ENCODE assay signal across 15 cellular contexts in the genomic region with DNA sequence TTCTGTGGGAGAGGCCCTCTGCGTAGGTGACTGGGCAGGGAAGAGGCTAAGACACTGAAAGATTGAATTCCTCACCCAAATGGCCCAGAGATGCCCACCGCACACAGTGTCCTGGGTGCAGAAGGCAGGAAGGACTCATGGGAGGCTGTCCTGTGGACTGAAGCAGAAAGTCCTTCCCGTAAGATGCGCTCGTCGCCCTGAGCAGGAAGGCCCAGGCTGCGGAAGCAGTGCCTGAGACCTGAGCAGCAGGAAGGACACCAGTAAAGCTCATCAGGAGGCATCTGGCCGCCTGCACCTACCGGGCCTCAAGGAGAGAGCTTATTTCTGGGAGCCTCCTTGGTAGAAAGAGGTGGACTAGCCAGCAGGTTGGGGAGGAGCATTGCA. TPM values are rescaled to one million over a fixed set of nuclear protein-coding genes. Genes with fewer than 3 reads are reported as not detected.
A peak's percentile ranks its signal among the peaks of the same experiment; 100 is the strongest.
DNase-seq lines count a peak whose midpoint lies in the region; ATAC-seq and TF ChIP-seq lines count a peak whose summit lies in the region.
"Had no signal": no experiment of that assay in that cellular context is flagged by ENCODE, and none has a peak within 500 bp of the region (broad histone marks: within the 10 kb centered on the region; RNA-seq: fewer than 3 reads in every experiment).

No MANE protein-coding gene starts in this region.

- no peaks in the 10 kb centered on the region for H3K79me1 ChIP-seq in IMR-90 (ENCODE audit: low read depth in 1 of 2, low read length in 2 of 2)

- intact Hi-C loops in Caco-2 (cut with micrococcal nuclease; ENCODE audit: unreplicated experiment) = no loop called here
- intact Hi-C loops in IMR-90 (cut with micrococcal nuclease) = no loop called here

- H3K4me3 ChIP-seq in Caco-2 (ENCODE audit: low read depth, low read length) (no peak overlapping the region), IMR-90 (ENCODE audit: insufficient read depth, low read depth, low read length) (no peak overlapping the region)

- no peaks in the 10 kb centered on the region for H3K36me3 ChIP-seq in Caco-2 (ENCODE audit: control insufficient read depth, insufficient read depth, low read length)
- no peaks in the 10 kb centered on the region for H3K36me3 ChIP-seq in IMR-90 (ENCODE audit: control insufficient read depth, insufficient read depth, low read length)

- DNase-seq in Caco-2 (no peak), IMR-90 (no peak), epidermal melanocyte (ENCODE audit: insufficient read length, low spot score) (peak; percentile 4), osteocyte (ENCODE audit: extremely low spot score, unreplicated experiment) (peak; percentile 62), OCI-M2 (lab: John Stamatoyannopoulos, UW; ENCODE audit: unreplicated experiment) (no peak), GOT3 (lab: John Stamatoyannopoulos, UW) (no peak)
- DNase-seq: ACHN; CD4-positive, CD25-positive, alpha-beta regulatory T cell; DMS79 treated with DMSO at 0.1 percent for 48 hours; NCI-H187 treated with DMSO at 0.1 percent for 48 hours; NCI-H2171; NCI-H446 treated with DMSO at 0.1 percent for 48 hours; NCI-H748 treated with DMSO at 0.1 percent for 48 hours; SHP77 treated with DMSO at 0.1 percent for 48 hours had no signal

- H3K27ac ChIP-seq in IMR-90 (ENCODE audit: insufficient read depth, low read length) = no peak overlapping the region

- H3K4ac ChIP-seq in IMR-90 (ENCODE audit: low read depth, low read length) = no peak overlapping the region

- H3K56ac ChIP-seq in IMR-90 (ENCODE audit: extremely low read depth, insufficient read depth, low read length) = no peak overlapping the region

- H3K4me1 ChIP-seq in Caco-2 = peaks cover 25% of the 10 kb centered on the region
- H3K4me1 ChIP-seq in IMR-90 (ENCODE audit: control insufficient read depth, insufficient read depth, low read length) = peaks cover 3% of the 10 kb centered on the region; the same call in 1 of the 2 replicates

- no peak overlapping the region for H3K18ac ChIP-seq in IMR-90 (ENCODE audit: low read depth, low read length)

- H3K27me3 Mint-ChIP-seq in Caco-2 (ENCODE audit: insufficient read depth, unreplicated experiment) (no peaks in the 10 kb centered on the region), osteocyte (ENCODE audit: unreplicated experiment) (peaks cover 4% of the 10 kb centered on the region)

- ATAC-seq in IMR-90 (ENCODE audit: low read depth) = no peak
- no peak for ATAC-seq in HG03139 (IDR thresholded peaks at IDR 0.05; ENCODE audit: unreplicated experiment)

- no peak overlapping the region for H2AK9ac ChIP-seq in IMR-90 (replicated peaks; ENCODE audit: low read depth, low read length, poor library complexity)

- no peak overlapping the region for H3K14ac ChIP-seq in IMR-90 (replicated peaks; ENCODE audit: low read depth, low read length)

- POLR2A ChIA-PET in Caco-2 (lab: Charles Lee) = no interaction called here
- POLR2A ChIA-PET in IMR-90 (lab: Charles Lee; ENCODE audit: unreplicated experiment) = no interaction called here

- CTCF ChIA-PET in Caco-2 (lab: Charles Lee) = no interaction called here
- CTCF ChIA-PET in IMR-90 (lab: Yijun Ruan, JAX) = no interaction called here

- H4K5ac ChIP-seq in IMR-90 (ENCODE audit: low read depth, low read length) = no peak overlapping the region

- 100% methylated on average over 1 of the region's 9 CpGs; no CpG with 5 or more reads in 1 of the 2 experiments for WGBS in IMR-90 (ENCODE audit: extremely low coverage in 2 of 2, insufficient read length in 1 of 2), 2 experiments

- H3K27me3 ChIP-seq in Caco-2 (replicated peaks; ENCODE audit: control insufficient read depth, insufficient read depth, low read length) = no peaks in the 10 kb centered on the region
- H3K27me3 ChIP-seq in IMR-90 (ENCODE audit: control insufficient read depth, insufficient read depth, low read length) = peaks cover 32% of the 10 kb centered on the region

- H2AK5ac ChIP-seq in IMR-90 (ENCODE audit: low read depth, low read length) = no peak overlapping the region

- no peak overlapping the region for H2BK5ac ChIP-seq in IMR-90 (ENCODE audit: low read depth, low read length, poor library complexity, severe bottlenecking)

- H3K9ac ChIP-seq in IMR-90 (ENCODE audit: low read depth, low read length) = no peak overlapping the region

- H2BK15ac ChIP-seq in IMR-90 (ENCODE audit: low read depth, low read length) = no peak overlapping the region

- no peak overlapping the region for H2BK20ac ChIP-seq in IMR-90 (ENCODE audit: low read depth, low read length)

- no peak overlapping the region for H3K4me2 ChIP-seq in IMR-90 (ENCODE audit: low read depth, low read length)

- no peak for TF ChIP-seq CTCF in Caco-2 (IDR thresholded peaks at IDR 0.05; ENCODE audit: insufficient read depth in 1 of 2, low read depth in 1 of 2, low read length in 1 of 2, severe bottlenecking in 1 of 2, unreplicated experiment in 1 of 2)
- no peak for TF ChIP-seq CTCF in IMR-90 (conservative IDR thresholded peaks at IDR 0.05; ENCODE audit: low read depth, low read length)
- no peak for TF ChIP-seq CTCF in osteocyte (IDR thresholded peaks at IDR 0.05)

- in situ Hi-C loops in IMR-90 (cut with MboI; ENCODE audit: low sequenced_read_pairs) = no loop called here

- H3K4me1 Mint-ChIP-seq in Caco-2 (ENCODE audit: low read depth, unreplicated experiment) = peaks cover 7% of the 10 kb centered on the region
- peaks cover 9% of the 10 kb centered on the region for H3K4me1 Mint-ChIP-seq in osteocyte (ENCODE audit: unreplicated experiment)

- peak overlapping the region; percentile 41 for H2AFZ ChIP-seq in IMR-90 (replicated peaks; ENCODE audit: low read length, poor library complexity)

- H4K91ac ChIP-seq in IMR-90 (ENCODE audit: insufficient read depth, low read depth, low read length) = no peak overlapping the region

- H3K4me3 Mint-ChIP-seq in Caco-2 (ENCODE audit: unreplicated experiment) = no peak overlapping the region
- no peak overlapping the region for H3K4me3 Mint-ChIP-seq in osteocyte (ENCODE audit: unreplicated experiment)
- H3K4me3 Mint-ChIP-seq: CD4-positive, CD25-positive, alpha-beta regulatory T cell had no signal

- dilution Hi-C loops in IMR-90 (cut with HindIII; ENCODE audit: low sequenced_read_pairs, unreplicated experiment) = no loop called here

- H3K23ac ChIP-seq in IMR-90 (ENCODE audit: low read depth, low read length) = no peak overlapping the region

- no peak overlapping the region for H4K8ac ChIP-seq in IMR-90 (ENCODE audit: low read depth in 2 of 2, low read length in 2 of 2)

- H3K27ac Mint-ChIP-seq in Caco-2 (ENCODE audit: unreplicated experiment) (peak overlapping the region; percentile 44), osteocyte (ENCODE audit: unreplicated experiment) (no peak overlapping the region)
- H3K27ac Mint-ChIP-seq: CD4-positive, CD25-positive, alpha-beta regulatory T cell had no signal

- no peaks in the 10 kb centered on the region for H3K9me3 ChIP-seq in Caco-2
- no peaks in the 10 kb centered on the region for H3K9me3 ChIP-seq in IMR-90 (ENCODE audit: control insufficient read depth, insufficient read depth, low read length)

- no peak for TF ChIP-seq RAD21 in IMR-90 (IDR thresholded peaks at IDR 0.05; ENCODE audit: low read length)

- no peak for TF ChIP-seq POLR2A in IMR-90 (IDR thresholded peaks at IDR 0.05; ENCODE audit: low read depth, low read length)

- H3K9me1 ChIP-seq in IMR-90 (ENCODE audit: insufficient read depth, low read length) = no peaks in the 10 kb centered on the region

- no TSS peak for BruUV-seq in Caco-2 (replicated peaks; lab: Mats Ljungman, UMichigan)
- BruUV-seq in IMR-90 (replicated peaks; lab: Mats Ljungman, UMichigan) = no TSS peak

- no peaks in the 10 kb centered on the region for H4K20me1 ChIP-seq in IMR-90 (ENCODE audit: insufficient read depth, low read length)

- no peak overlapping the region for H2BK120ac ChIP-seq in IMR-90 (ENCODE audit: low read depth, low read length)

- H3K36me3 Mint-ChIP-seq in Caco-2 (ENCODE audit: insufficient read depth, unreplicated experiment) (no peaks in the 10 kb centered on the region), osteocyte (ENCODE audit: unreplicated experiment) (no peaks in the 10 kb centered on the region)
- H3K36me3 Mint-ChIP-seq: CD4-positive, CD25-positive, alpha-beta regulatory T cell had no signal

- no peaks in the 10 kb centered on the region for H3K9me3 Mint-ChIP-seq in Caco-2 (ENCODE audit: unreplicated experiment)
- no peaks in the 10 kb centered on the region for H3K9me3 Mint-ChIP-seq in osteocyte (ENCODE audit: unreplicated experiment)
- H3K9me3 Mint-ChIP-seq: CD4-positive, CD25-positive, alpha-beta regulatory T cell had no signal

TF ChIP-seq in IMR-90, 13 proteins besides CTCF, POLR2A, EP300 and RAD21 (continues in another document):
- TF ChIP-seq RCOR1 (IDR thresholded peaks at IDR 0.05; ENCODE audit: insufficient replicate concordance, low read length) (no peak), BHLHE40 (IDR thresholded peaks at IDR 0.05; ENCODE audit: low read depth, low read length) (no peak), FOS (IDR thresholded peaks at IDR 0.05; ENCODE audit: low read depth, low read length) (no peak), ELK1 (IDR thresholded peaks at IDR 0.05; ENCODE audit: borderline replicate concordance, low read depth, low read length) (no peak), NFE2L2 (IDR thresholded peaks at IDR 0.05; ENCODE audit: low read depth, low read length) (no peak), MAFK (IDR thresholded peaks at IDR 0.05; ENCODE audit: low read depth, low read length) (no peak), SMC3 (IDR thresholded peaks at IDR 0.05; ENCODE audit: low read depth, low read length) (no peak), CHD1 (IDR thresholded peaks at IDR 0.05; ENCODE audit: low read depth, low read length) (no peak)

RNA-seq across cellular contexts. Expression of gene PAK6, which starts 3.3 kb away (rescaled TPM):
- total RNA-seq in Caco-2 (2022) = 19.9 and 20.7 TPM in 2 replicates
- total RNA-seq in IMR-90 (2012; rRNA removed) = not detected in 2 replicates
- 0.21 TPM in 1 of 2 replicates, not detected in the other for polyA plus RNA-seq in IMR-90 (2012; rRNA removed)
- polyA plus RNA-seq in IMR-90 (2012; cell fraction: cytosol; rRNA removed) = 0.07 TPM in 1 of 2 replicates, not detected in the other
- 0.13 and 0.14 TPM in 2 replicates for polyA plus RNA-seq in IMR-90 (2012; cell fraction: nucleus; rRNA removed; ENCODE audit: low replicate concordance)
- total RNA-seq in osteocyte = not detected in 2 replicates
- total RNA-seq: CD4-positive, CD25-positive, alpha-beta regulatory T cell had no signal
- polyA plus RNA-seq: CD4-positive, CD25-positive, alpha-beta regulatory T cell had no signal

RNA-seq across cellular contexts. Expression of gene ANKRD63, which starts 40.7 kb away (rescaled TPM):
- total RNA-seq in Caco-2 (2022) (0.28 and 0.79 TPM in 2 replicates), IMR-90 (2012; rRNA removed) (under 0.01 TPM in 1 of 2 replicates, not detected in the other), osteocyte (0.30 and 0.42 TPM in 2 replicates)
- polyA plus RNA-seq in IMR-90 (2012; rRNA removed) = not detected in 2 replicates
- not detected in 2 replicates for polyA plus RNA-seq in IMR-90 (2012; cell fraction: cytosol; rRNA removed)
- 0.05 TPM in 1 of 2 replicates, not detected in the other for polyA plus RNA-seq in IMR-90 (2012; cell fraction: nucleus; rRNA removed; ENCODE audit: low replicate concordance)
- polyA plus RNA-seq: CD4-positive, CD25-positive, alpha-beta regulatory T cell had no signal

Comparison
In these comparisons a context has a peak if more than half of its experiments do, and no peak if none do; other contexts are left out.
1. DNase-seq: peak in epidermal melanocyte (single experiment) and osteocyte (single experiment); none in Caco-2 (0 of 2), IMR-90 (single experiment), OCI-M2 (single experiment) and GOT3 (single experiment).
2. RNA of gene PAK6, which starts 3.3 kb away (total RNA-seq): 19.9 to 20.7 TPM in Caco-2; not detected in osteocyte and not detected in IMR-90; every median in the first group is over 10 times any median in the second.